In genomic region chr4:41538017-41538733, GRCh38 we compare ENCODE assay signal across 12 cellular contexts. TPM values are rescaled to one million over a fixed set of nuclear protein-coding genes. Genes with fewer than 3 reads are reported as not detected.
DNase-seq lines count a peak whose midpoint lies in the region; ATAC-seq and TF ChIP-seq lines count a peak whose summit lies in the region.
"Had no signal": no experiment of that assay in that cellular context is flagged by ENCODE, and none has a peak within 500 bp of the region (broad histone marks: within the 10 kb centered on the region; RNA-seq: fewer than 3 reads in every experiment).

TSS of gene LIMCH1 (plus strand) at chr4:41538157. CDS start at chr4:41605996, 67,839 bp downstream.

- H2AFZ ChIP-seq in GM23338: peak within 1 kb of the TSS; percentile 50; the same call in 1 of the 2 replicates
- no peak within 1 kb of the TSS for H2AFZ ChIP-seq in smooth muscle cell (ENCODE audit: low read depth)

- H3K36me3 Mint-ChIP-seq in GM23338 (ENCODE audit: low read depth): no peaks in the 10 kb centered on the region

- H3K9me3 ChIP-seq in smooth muscle cell (replicated peaks; ENCODE audit: low read depth): no peaks in the 10 kb centered on the region
- H3K9me3 ChIP-seq: pancreas had no signal

- no peaks in the 10 kb centered on the region for H3K9me3 Mint-ChIP-seq in GM23338

- H3K4me2 ChIP-seq in GM23338 (no peak within 1 kb of the TSS), smooth muscle cell (peak within 1 kb of the TSS; percentile 37)

- H3K4me3 Mint-ChIP-seq in GM23338: no peak within 1 kb of the TSS

- H3K27me3 ChIP-seq in GM23338 (ENCODE audit: insufficient read depth) (no peaks in the 10 kb centered on the region), smooth muscle cell (ENCODE audit: low read depth) (no peaks in the 10 kb centered on the region)
- H3K27me3 ChIP-seq: pancreas had no signal

- no peaks in the 10 kb centered on the region for H3K36me3 ChIP-seq in GM23338 (ENCODE audit: insufficient read depth)
- no peaks in the 10 kb centered on the region for H3K36me3 ChIP-seq in smooth muscle cell (ENCODE audit: low read depth)
- H3K36me3 ChIP-seq: pancreas had no signal

- peaks cover 10% of the 10 kb centered on the region for H3K27me3 Mint-ChIP-seq in GM23338 (ENCODE audit: insufficient read depth, low read depth, poor library complexity)

- H3K79me2 ChIP-seq in GM23338 (replicated peaks; ENCODE audit: insufficient read depth) (no peaks in the 10 kb centered on the region), smooth muscle cell (ENCODE audit: low read depth) (no peaks in the 10 kb centered on the region)

- H3K4me1 Mint-ChIP-seq in GM23338: peaks cover 21% of the 10 kb centered on the region

- H3K4me3 ChIP-seq in GM23338 (no peak within 1 kb of the TSS), smooth muscle cell (no peak within 1 kb of the TSS)
- H3K4me3 ChIP-seq: pancreas had no signal

- ATAC-seq in GM23338: peak; percentile 86

- peaks cover 40% of the 10 kb centered on the region for H3K4me1 ChIP-seq in GM23338 (ENCODE audit: insufficient read depth)
- H3K4me1 ChIP-seq in smooth muscle cell (ENCODE audit: low read depth): no peaks in the 10 kb centered on the region
- H3K4me1 ChIP-seq: pancreas had no signal

- no peak for TF ChIP-seq CTCF in GM23338 (conservative IDR thresholded peaks at IDR 0.05; ENCODE audit: low read depth in 2 of 2)
- no peak for TF ChIP-seq CTCF in smooth muscle cell (IDR thresholded peaks at IDR 0.05; ENCODE audit: borderline replicate concordance, insufficient read depth, poor library complexity, severe bottlenecking)

- H3K9ac ChIP-seq in smooth muscle cell (ENCODE audit: low read depth): no peak within 1 kb of the TSS

- peak; percentile 59 for DNase-seq in GM23338 (ENCODE audit: low spot score)
- peak; percentile 30 for DNase-seq in kidney tubule cell (ENCODE audit: low spot score)
- DNase-seq in smooth muscle cell (lab: John Stamatoyannopoulos, UW; ENCODE audit: unreplicated experiment): no peak
- no peak for DNase-seq in NCI-H510A treated with DMSO at 0.1 percent for 48 hours (lab: John Stamatoyannopoulos, UW)
- no peak for DNase-seq in activated gamma-delta T cell (lab: John Stamatoyannopoulos, UW)
- DNase-seq in SIG-M5 treated with dmso at 0.1 percent for 504 hours (lab: John Stamatoyannopoulos, UW; ENCODE audit: unreplicated experiment): no peak
- DNase-seq in effector CD8-positive, alpha-beta T cell (lab: John Stamatoyannopoulos, UW): no peak
- DNase-seq: activated CD4-positive, alpha-beta T cell treated with anti-CD3 and anti-CD28 coated beads for 1 hour; DMS 273 treated with DMSO at 0.1 percent for 48 hours; NCI-H345 had no signal

- no peaks in the 10 kb centered on the region for H4K20me1 ChIP-seq in GM23338 (replicated peaks; ENCODE audit: insufficient read depth)
- H4K20me1 ChIP-seq in smooth muscle cell (ENCODE audit: low read depth): no peaks in the 10 kb centered on the region

- no peaks in the 10 kb centered on the region for H3K9me2 ChIP-seq in GM23338 (ENCODE audit: insufficient read depth)

- 64% methylated on average over 9 of the region's 9 CpGs for WGBS in smooth muscle cell (ENCODE audit: low lambda C conversion rate)

- H3F3A ChIP-seq in GM23338 (replicated peaks; ENCODE audit: low read depth): no peaks in the 10 kb centered on the region
- peaks cover 3% of the 10 kb centered on the region for H3F3A ChIP-seq in smooth muscle cell (ENCODE audit: low read depth)

- H3K27ac ChIP-seq in GM23338 (ENCODE audit: low read depth) (no peak within 1 kb of the TSS), cingulate gyrus (ENCODE audit: low read depth, low read length) (peak within 1 kb of the TSS; percentile 74), smooth muscle cell (ENCODE audit: low read depth) (no peak within 1 kb of the TSS)
- H3K27ac ChIP-seq: pancreas had no signal

- no peak within 1 kb of the TSS for H3K27ac Mint-ChIP-seq in GM23338

TF ChIP-seq in GM23338, 12 proteins besides CTCF, POLR2A, EP300 and RAD21 (continues in another document):
- TF ChIP-seq ZNF114 (CRISPR knock-in tag; IDR thresholded peaks at IDR 0.05): no peak
- TF ChIP-seq NANOG (IDR thresholded peaks at IDR 0.05; ENCODE audit: borderline replicate concordance): no peak
- no peak for TF ChIP-seq STAT1 (IDR thresholded peaks at IDR 0.05; ENCODE audit: unreplicated experiment)
- TF ChIP-seq EZH2phosphoT487 (IDR thresholded peaks at IDR 0.05; ENCODE audit: unreplicated experiment): no peak
- TF ChIP-seq ETS1 (IDR thresholded peaks at IDR 0.05): no peak
- no peak for TF ChIP-seq EZH2 (IDR thresholded peaks at IDR 0.05; ENCODE audit: low read depth, unreplicated experiment)
- TF ChIP-seq CREB1 (CRISPR knock-in tag; IDR thresholded peaks at IDR 0.05; ENCODE audit: low read depth): no peak
- TF ChIP-seq REST (IDR thresholded peaks at IDR 0.05; ENCODE audit: unreplicated experiment): no peak
- no peak for TF ChIP-seq ZNF331 (CRISPR knock-in tag; IDR thresholded peaks at IDR 0.05; ENCODE audit: low read depth)

RNA-seq across cellular contexts. Expression of gene LIMCH1, which starts in this region (rescaled TPM):
- 1.5 and 4.4 TPM in 2 replicates for total RNA-seq in GM23338 (2014; rRNA removed; shearing (Covaris generic))
- polyA plus RNA-seq in GM23338 (2016; fragmentation: Nextera tagmentation; extraction: Ambion mirVana) (1.5 and 1.7 TPM in 2 replicates), smooth muscle cell (2.6 and 7.3 TPM in 2 replicates)
- total RNA-seq in smooth muscle cell: 6.7 and 7.6 TPM in 2 replicates

Comparison
In these comparisons a context has a peak if more than half of its experiments do, and no peak if none do; other contexts are left out.
1. DNase-seq: peak in GM23338 (single experiment) and kidney tubule cell (single experiment); none in smooth muscle cell (single experiment), NCI-H510A treated with DMSO at 0.1 percent for 48 hours (single experiment), activated gamma-delta T cell (single experiment), SIG-M5 treated with dmso at 0.1 percent for 504 hours (single experiment) and effector CD8-positive, alpha-beta T cell (single experiment).